In genomic region chr12:27110024-27110699, GRCh38 we compare ENCODE assay signal across 12 cellular contexts. TPM values are rescaled to one million over a fixed set of nuclear protein-coding genes. Genes with fewer than 3 reads are reported as not detected.
"Had no signal": no experiment of that assay in that cellular context is flagged by ENCODE, and none has a peak within 500 bp of the region (broad histone marks: within the 10 kb centered on the region; RNA-seq: fewer than 3 reads in every experiment).

No MANE protein-coding gene starts in this region.

RNA-seq across cellular contexts. Expression of gene C12orf71, which starts 27.8 kb away (rescaled TPM):
- total RNA-seq: aorta, fibroblast of lung, frontal cortex, heart left ventricle, left colon, osteocyte, pulmonary artery endothelial cell, sciatic nerve, spleen, temporal lobe, urinary bladder had no signal
- polyA plus RNA-seq: aorta, fibroblast of lung, heart left ventricle, neural cell, spleen, urinary bladder had no signal
